ENCODE assay signal across 21 cellular contexts in the genomic region with DNA sequence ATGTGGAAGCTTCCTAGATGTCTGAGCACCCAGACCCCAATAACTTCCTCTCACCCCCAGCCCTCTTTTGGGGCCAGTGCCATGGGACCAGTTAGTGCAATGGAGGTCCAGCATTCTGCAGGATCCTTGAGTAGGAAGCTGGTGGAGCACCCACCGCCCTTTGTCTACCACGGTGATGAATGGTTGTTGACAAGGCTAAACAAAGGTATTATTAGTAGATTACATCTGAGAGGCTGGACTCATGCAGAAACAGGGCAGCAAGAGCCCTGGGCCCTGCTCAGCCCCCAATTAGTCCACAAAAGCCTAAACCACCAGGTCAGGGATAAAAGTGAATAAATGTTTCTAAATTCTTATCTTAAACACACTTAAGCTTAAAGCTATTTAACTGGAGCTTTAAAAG.
"Had no signal": no experiment of that assay in that cellular context is flagged by ENCODE, and none has a peak within 500 bp of the region (broad histone marks: within the 10 kb centered on the region; RNA-seq: fewer than 3 reads in every experiment).

No MANE protein-coding gene starts in this region.

- H3K9me3 ChIP-seq: esophagus muscularis mucosa, left lung, mucosa of descending colon, neutrophil, sigmoid colon, testis, tibial artery had no signal

- H3K4me3 ChIP-seq: dorsolateral prefrontal cortex, esophagus muscularis mucosa, left lung, mucosa of descending colon, sigmoid colon, testis, tibial artery had no signal

- DNase-seq: dorsolateral prefrontal cortex; effector CD8-positive, alpha-beta T cell; foreskin keratinocyte; kidney; left lung; mesenchymal stem cell; mucosa of descending colon; naive B cell; right cardiac atrium; sigmoid colon; stimulated activated CD4-positive, alpha-beta T cell treated with anti-CD3 and anti-CD28 coated beads, Interleukin-2, amount 100 ng/mL, for 24 hours; stimulated activated CD4-positive, alpha-beta T cell treated with anti-CD3 and anti-CD28 coated beads, Interleukin-4, amount 100 ng/mL, for 4 hours; stimulated activated naive CD8-positive, alpha-beta T cell treated with anti-CD3 and anti-CD28 coated beads, Interleukin-15, Interleukin-2, amounts not matched to agents 100 U/mL and 50 U/mL, for 24 hours; substantia nigra; testis; tibial artery had no signal

- H3K36me3 ChIP-seq: esophagus muscularis mucosa, left lung, neutrophil, sigmoid colon, tibial artery had no signal

- H3K27me3 ChIP-seq: esophagus muscularis mucosa, foreskin keratinocyte, neutrophil, sigmoid colon, testis, tibial artery had no signal

- H3K27ac ChIP-seq: dorsolateral prefrontal cortex, esophagus muscularis mucosa, foreskin keratinocyte, left lung, neutrophil, parathyroid adenoma, sigmoid colon, testis, tibial artery had no signal

- ATAC-seq: foreskin keratinocyte; left lung; mucosa of descending colon; natural killer cell treated with Interleukin-12 subunit alpha and Interleukin-12 subunit beta and Interleukin-15 and Interleukin-18, amount 100 ng/mL, for 72 hours; right cardiac atrium; stimulated activated memory B cell treated with anti-CD40 and anti-IgM and Interleukin-4, amounts not matched to agents 10 μg/mL and 1 μg/mL and 100 μg/mL, for 72 hours; stimulated activated naive CD8-positive, alpha-beta T cell treated with anti-CD3 and anti-CD28 coated beads, Interleukin-15, Interleukin-2, amounts not matched to agents 100 U/mL and 50 U/mL, for 24 hours had no signal

- H3K4me1 ChIP-seq: esophagus muscularis mucosa, foreskin keratinocyte, left lung, parathyroid adenoma, sigmoid colon, testis, tibial artery had no signal
